ENCODE assay signal across 1 cellular context in the genomic region with DNA sequence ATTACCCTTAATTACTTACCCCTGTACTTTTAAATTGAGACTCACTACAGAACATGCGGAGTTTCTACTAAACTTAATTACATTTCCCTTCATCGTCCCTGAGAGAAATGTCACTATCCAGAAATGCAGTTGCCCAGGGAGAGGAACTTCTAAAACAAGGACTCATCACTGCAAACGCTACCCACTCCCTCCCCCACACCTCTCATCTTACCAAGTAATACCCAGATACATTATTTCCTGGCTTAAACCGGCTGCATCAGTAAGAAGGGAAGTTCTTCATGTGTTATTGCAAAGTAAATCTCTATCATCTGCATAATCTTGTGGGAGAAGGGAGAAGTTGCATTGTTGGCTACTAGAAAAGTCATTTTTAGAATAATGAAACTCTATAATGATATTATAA.
TF ChIP-seq lines count a peak whose summit lies in the region.

No MANE protein-coding gene starts in this region.

TF ChIP-seq in GM23338, 12 proteins besides CTCF, POLR2A, EP300 and RAD21 (continued from another document):
- TF ChIP-seq, protein P1, sequence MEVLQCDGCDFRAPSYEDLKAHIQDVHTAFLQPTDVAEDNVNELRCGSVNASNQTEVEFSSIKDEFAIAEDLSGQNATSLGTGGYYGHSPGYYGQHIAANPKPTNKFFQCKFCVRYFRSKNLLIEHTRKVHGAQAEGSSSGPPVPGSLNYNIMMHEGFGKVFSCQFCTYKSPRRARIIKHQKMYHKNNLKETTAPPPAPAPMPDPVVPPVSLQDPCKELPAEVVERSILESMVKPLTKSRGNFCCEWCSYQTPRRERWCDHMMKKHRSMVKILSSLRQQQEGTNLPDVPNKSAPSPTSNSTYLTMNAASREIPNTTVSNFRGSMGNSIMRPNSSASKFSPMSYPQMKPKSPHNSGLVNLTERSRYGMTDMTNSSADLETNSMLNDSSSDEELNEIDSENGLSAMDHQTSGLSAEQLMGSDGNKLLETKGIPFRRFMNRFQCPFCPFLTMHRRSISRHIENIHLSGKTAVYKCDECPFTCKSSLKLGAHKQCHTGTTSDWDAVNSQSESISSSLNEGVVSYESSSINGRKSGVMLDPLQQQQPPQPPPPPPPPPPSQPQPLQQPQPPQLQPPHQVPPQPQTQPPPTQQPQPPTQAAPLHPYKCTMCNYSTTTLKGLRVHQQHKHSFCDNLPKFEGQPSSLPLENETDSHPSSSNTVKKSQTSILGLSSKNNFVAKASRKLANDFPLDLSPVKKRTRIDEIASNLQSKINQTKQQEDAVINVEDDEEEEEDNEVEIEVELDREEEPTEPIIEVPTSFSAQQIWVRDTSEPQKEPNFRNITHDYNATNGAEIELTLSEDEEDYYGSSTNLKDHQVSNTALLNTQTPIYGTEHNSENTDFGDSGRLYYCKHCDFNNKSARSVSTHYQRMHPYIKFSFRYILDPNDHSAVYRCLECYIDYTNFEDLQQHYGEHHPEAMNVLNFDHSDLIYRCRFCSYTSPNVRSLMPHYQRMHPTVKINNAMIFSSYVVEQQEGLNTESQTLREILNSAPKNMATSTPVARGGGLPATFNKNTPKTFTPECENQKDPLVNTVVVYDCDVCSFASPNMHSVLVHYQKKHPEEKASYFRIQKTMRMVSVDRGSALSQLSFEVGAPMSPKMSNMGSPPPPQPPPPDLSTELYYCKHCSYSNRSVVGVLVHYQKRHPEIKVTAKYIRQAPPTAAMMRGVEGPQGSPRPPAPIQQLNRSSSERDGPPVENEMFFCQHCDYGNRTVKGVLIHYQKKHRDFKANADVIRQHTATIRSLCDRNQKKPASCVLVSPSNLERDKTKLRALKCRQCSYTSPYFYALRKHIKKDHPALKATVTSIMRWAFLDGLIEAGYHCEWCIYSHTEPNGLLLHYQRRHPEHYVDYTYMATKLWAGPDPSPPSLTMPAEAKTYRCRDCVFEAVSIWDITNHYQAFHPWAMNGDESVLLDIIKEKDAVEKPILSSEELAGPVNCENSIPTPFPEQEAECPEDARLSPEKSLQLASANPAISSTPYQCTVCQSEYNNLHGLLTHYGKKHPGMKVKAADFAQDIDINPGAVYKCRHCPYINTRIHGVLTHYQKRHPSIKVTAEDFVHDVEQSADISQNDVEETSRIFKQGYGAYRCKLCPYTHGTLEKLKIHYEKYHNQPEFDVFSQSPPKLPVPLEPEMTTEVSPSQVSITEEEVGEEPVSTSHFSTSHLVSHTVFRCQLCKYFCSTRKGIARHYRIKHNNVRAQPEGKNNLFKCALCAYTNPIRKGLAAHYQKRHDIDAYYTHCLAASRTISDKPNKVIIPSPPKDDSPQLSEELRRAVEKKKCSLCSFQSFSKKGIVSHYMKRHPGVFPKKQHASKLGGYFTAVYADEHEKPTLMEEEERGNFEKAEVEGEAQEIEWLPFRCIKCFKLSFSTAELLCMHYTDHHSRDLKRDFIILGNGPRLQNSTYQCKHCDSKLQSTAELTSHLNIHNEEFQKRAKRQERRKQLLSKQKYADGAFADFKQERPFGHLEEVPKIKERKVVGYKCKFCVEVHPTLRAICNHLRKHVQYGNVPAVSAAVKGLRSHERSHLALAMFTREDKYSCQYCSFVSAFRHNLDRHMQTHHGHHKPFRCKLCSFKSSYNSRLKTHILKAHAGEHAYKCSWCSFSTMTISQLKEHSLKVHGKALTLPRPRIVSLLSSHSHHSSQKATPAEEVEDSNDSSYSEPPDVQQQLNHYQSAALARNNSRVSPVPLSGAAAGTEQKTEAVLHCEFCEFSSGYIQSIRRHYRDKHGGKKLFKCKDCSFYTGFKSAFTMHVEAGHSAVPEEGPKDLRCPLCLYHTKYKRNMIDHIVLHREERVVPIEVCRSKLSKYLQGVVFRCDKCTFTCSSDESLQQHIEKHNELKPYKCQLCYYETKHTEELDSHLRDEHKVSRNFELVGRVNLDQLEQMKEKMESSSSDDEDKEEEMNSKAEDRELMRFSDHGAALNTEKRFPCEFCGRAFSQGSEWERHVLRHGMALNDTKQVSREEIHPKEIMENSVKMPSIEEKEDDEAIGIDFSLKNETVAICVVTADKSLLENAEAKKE (CRISPR knock-in tag; IDR thresholded peaks at IDR 0.05): no peak
- no peak for TF ChIP-seq EZH2phosphoT487 (IDR thresholded peaks at IDR 0.05; ENCODE audit: unreplicated experiment)
- TF ChIP-seq STAT1 (IDR thresholded peaks at IDR 0.05; ENCODE audit: unreplicated experiment): no peak
- TF ChIP-seq JUNB (IDR thresholded peaks at IDR 0.05; ENCODE audit: unreplicated experiment): no peak
- TF ChIP-seq, protein P2, sequence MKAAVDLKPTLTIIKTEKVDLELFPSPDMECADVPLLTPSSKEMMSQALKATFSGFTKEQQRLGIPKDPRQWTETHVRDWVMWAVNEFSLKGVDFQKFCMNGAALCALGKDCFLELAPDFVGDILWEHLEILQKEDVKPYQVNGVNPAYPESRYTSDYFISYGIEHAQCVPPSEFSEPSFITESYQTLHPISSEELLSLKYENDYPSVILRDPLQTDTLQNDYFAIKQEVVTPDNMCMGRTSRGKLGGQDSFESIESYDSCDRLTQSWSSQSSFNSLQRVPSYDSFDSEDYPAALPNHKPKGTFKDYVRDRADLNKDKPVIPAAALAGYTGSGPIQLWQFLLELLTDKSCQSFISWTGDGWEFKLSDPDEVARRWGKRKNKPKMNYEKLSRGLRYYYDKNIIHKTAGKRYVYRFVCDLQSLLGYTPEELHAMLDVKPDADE (IDR thresholded peaks at IDR 0.05): no peak
